In genomic region chr14:24428628-24429394, GRCh38 we compare ENCODE assay signal across 1 cellular context.
TF ChIP-seq lines count a peak whose summit lies in the region.

No MANE protein-coding gene starts in this region.

TF ChIP-seq in A549, 52 proteins besides CTCF, POLR2A, EP300 and RAD21 (continued from another document):
- TF ChIP-seq PBX3 (IDR thresholded peaks at IDR 0.05) (no peak), NPAS2 (CRISPR knock-in tag; IDR thresholded peaks at IDR 0.05; ENCODE audit: borderline replicate concordance) (no peak), ZNF302 (CRISPR knock-in tag; IDR thresholded peaks at IDR 0.05) (no peak)
